9 cellular contexts compared by ENCODE assay signal in genomic region chr17:64385187-64386083, GRCh38. TPM values are rescaled to one million over a fixed set of nuclear protein-coding genes. Genes with fewer than 3 reads are reported as not detected.
DNase-seq lines count a peak whose midpoint lies in the region; ATAC-seq and TF ChIP-seq lines count a peak whose summit lies in the region.
"Had no signal": no experiment of that assay in that cellular context is flagged by ENCODE, and none has a peak within 500 bp of the region (broad histone marks: within the 10 kb centered on the region; RNA-seq: fewer than 3 reads in every experiment).

No MANE protein-coding gene starts in this region.

- H4K20me1 ChIP-seq in GM23338 (replicated peaks; ENCODE audit: insufficient read depth): no peaks in the 10 kb centered on the region

- peaks cover 0 to 2% (median 0%) of the 10 kb centered on the region in 4 donors for H3K9me3 ChIP-seq in sigmoid colon

- WGBS in sigmoid colon, 2 donors: 71 to 80% methylated on average over 13 of the region's 13 CpGs

- TF ChIP-seq EP300 in sigmoid colon (IDR thresholded peaks at IDR 0.05): peak in 1 of 4 donors; percentile 27

- no peak for TF ChIP-seq POLR2A in sigmoid colon (IDR thresholded peaks at IDR 0.05)

- intact Hi-C loops in sigmoid colon (cut with DNase I): no loop called here

- peaks cover 20% of the 10 kb centered on the region for H3K4me1 Mint-ChIP-seq in activated CD4-positive, alpha-beta memory T cell treated with anti-CD3 and anti-CD28 coated beads, Interleukin-2, amount 10 ng/mL, durations not matched to agents 7 days and 5 days
- peaks cover 9% of the 10 kb centered on the region; the same call in 1 of the 3 replicates for H3K4me1 Mint-ChIP-seq in GM23338

- H3K4me1 ChIP-seq in sigmoid colon (peaks cover 0 to 3% (median 0%) of the 10 kb centered on the region in 4 donors), GM23338 (ENCODE audit: insufficient read depth) (no peaks in the 10 kb centered on the region)

- ATAC-seq in activated CD4-positive, CD25-positive, alpha-beta regulatory T cell treated with anti-CD3 and anti-CD28 coated beads, Interleukin-2, amount 50 U/mL, for 24 hours: peak; percentile 58 to 64
- no peak for ATAC-seq in GM23338
- ATAC-seq in HG03097 (IDR thresholded peaks at IDR 0.05; ENCODE audit: low FRiP score, unreplicated experiment): no peak

- no peaks in the 10 kb centered on the region for H3F3A ChIP-seq in GM23338 (replicated peaks; ENCODE audit: low read depth)

- H2AFZ ChIP-seq in GM23338: no peak overlapping the region; the same call in 1 of the 2 replicates

- H3K9me3 Mint-ChIP-seq in activated CD4-positive, alpha-beta memory T cell treated with anti-CD3 and anti-CD28 coated beads, Interleukin-2, amount 10 ng/mL, durations not matched to agents 7 days and 5 days: no peaks in the 10 kb centered on the region
- no peaks in the 10 kb centered on the region; the same call in 2 of the 3 replicates for H3K9me3 Mint-ChIP-seq in GM23338

- peak overlapping the region; percentile 13 to 76 (median 26) for H3K27ac ChIP-seq in sigmoid colon
- H3K27ac ChIP-seq in GM23338 (ENCODE audit: low read depth): no peak overlapping the region
- H3K27ac ChIP-seq: VCaP had no signal

- TF ChIP-seq CTCF in sigmoid colon (IDR thresholded peaks at IDR 0.05): no peak
- no peak for TF ChIP-seq CTCF in GM23338 (conservative IDR thresholded peaks at IDR 0.05; ENCODE audit: low read depth in 2 of 2)

- no peaks in the 10 kb centered on the region for H3K79me2 ChIP-seq in GM23338 (replicated peaks; ENCODE audit: insufficient read depth)

- no peak overlapping the region for H3K27ac Mint-ChIP-seq in activated CD4-positive, alpha-beta memory T cell treated with anti-CD3 and anti-CD28 coated beads, Interleukin-2, amount 10 ng/mL, durations not matched to agents 7 days and 5 days
- no peak overlapping the region for H3K27ac Mint-ChIP-seq in GM23338

- no peaks in the 10 kb centered on the region for H3K27me3 ChIP-seq in sigmoid colon
- no peaks in the 10 kb centered on the region for H3K27me3 ChIP-seq in GM23338 (ENCODE audit: insufficient read depth)

- POLR2A ChIA-PET in activated CD4-positive, alpha-beta memory T cell treated with anti-CD3 and anti-CD28 coated beads, Interleukin-2, amount 10 ng/mL, durations not matched to agents 7 days and 5 days (lab: Charles Lee): no interaction called here

- no peaks in the 10 kb centered on the region for H3K36me3 Mint-ChIP-seq in activated CD4-positive, alpha-beta memory T cell treated with anti-CD3 and anti-CD28 coated beads, Interleukin-2, amount 10 ng/mL, durations not matched to agents 7 days and 5 days (ENCODE audit: low read depth)
- no peaks in the 10 kb centered on the region for H3K36me3 Mint-ChIP-seq in GM23338 (ENCODE audit: low read depth)

- no peak overlapping the region for H3K4me3 Mint-ChIP-seq in activated CD4-positive, alpha-beta memory T cell treated with anti-CD3 and anti-CD28 coated beads, Interleukin-2, amount 10 ng/mL, durations not matched to agents 7 days and 5 days
- no peak overlapping the region for H3K4me3 Mint-ChIP-seq in GM23338

- H3K27me3 Mint-ChIP-seq in activated CD4-positive, alpha-beta memory T cell treated with anti-CD3 and anti-CD28 coated beads, Interleukin-2, amount 10 ng/mL, durations not matched to agents 7 days and 5 days: peaks cover 19% of the 10 kb centered on the region
- peaks cover 14% of the 10 kb centered on the region for H3K27me3 Mint-ChIP-seq in GM23338 (ENCODE audit: insufficient read depth, low read depth, poor library complexity)

- no peak overlapping the region for H3K4me2 ChIP-seq in GM23338

- H3K4me3 ChIP-seq in sigmoid colon (no peak overlapping the region), GM23338 (no peak overlapping the region)

- H3K9me2 ChIP-seq in GM23338 (ENCODE audit: insufficient read depth): no peaks in the 10 kb centered on the region

- CTCF ChIA-PET in activated CD4-positive, alpha-beta memory T cell treated with anti-CD3 and anti-CD28 coated beads, Interleukin-2, amount 10 ng/mL, durations not matched to agents 7 days and 5 days (lab: Charles Lee): interaction anchor here (1.2 kb wide), 1 partner anchor 33 kb away, joined by 4 read pairs; no protein-coding TSS in a partner anchor

- H3K36me3 ChIP-seq in sigmoid colon (no peaks in the 10 kb centered on the region), GM23338 (ENCODE audit: insufficient read depth) (no peaks in the 10 kb centered on the region)

- DNase-seq in activated CD4-positive, CD25-positive, alpha-beta regulatory T cell (lab: John Stamatoyannopoulos, UW): no peak
- peak; percentile 61 for DNase-seq in activated CD4-positive, alpha-beta memory T cell treated with anti-CD3 and anti-CD28 coated beads, Interleukin-2, amount 10 ng/mL, durations not matched to agents 7 days and 5 days
- peak; percentile 81 for DNase-seq in fibroblast of peridontal ligament (ENCODE audit: extremely low read depth)
- DNase-seq in sigmoid colon: peak; percentile 77
- no peak for DNase-seq in NCI-H446 treated with DMSO at 0.1 percent for 48 hours (lab: John Stamatoyannopoulos, UW)
- DNase-seq in GM23338 (ENCODE audit: low spot score): no peak

TF ChIP-seq in GM23338, 12 proteins besides CTCF, POLR2A, EP300 and RAD21 (continues in another document):
- no peak for TF ChIP-seq ETS1 (IDR thresholded peaks at IDR 0.05)
- TF ChIP-seq ZNF114 (CRISPR knock-in tag; IDR thresholded peaks at IDR 0.05): no peak
- TF ChIP-seq ZNF331 (CRISPR knock-in tag; IDR thresholded peaks at IDR 0.05; ENCODE audit: low read depth): no peak
- TF ChIP-seq REST (IDR thresholded peaks at IDR 0.05; ENCODE audit: unreplicated experiment): no peak
- no peak for TF ChIP-seq POLR2AphosphoS5 (IDR thresholded peaks at IDR 0.05; ENCODE audit: low read depth)
- TF ChIP-seq EZH2 (IDR thresholded peaks at IDR 0.05; ENCODE audit: low read depth, unreplicated experiment): no peak
- TF ChIP-seq STAT1 (IDR thresholded peaks at IDR 0.05; ENCODE audit: unreplicated experiment): no peak
- no peak for TF ChIP-seq EZH2phosphoT487 (IDR thresholded peaks at IDR 0.05; ENCODE audit: unreplicated experiment)

RNA-seq across cellular contexts. Expression of gene PECAM1, which starts 5.2 kb away (rescaled TPM):
- total RNA-seq in activated CD4-positive, alpha-beta memory T cell treated with anti-CD3 and anti-CD28 coated beads, Interleukin-2, amount 10 ng/mL, durations not matched to agents 7 days and 5 days: 1 to 10 TPM; 1.1 to 1.7 TPM
- 10 to 100 TPM; 36.0 to 60.9 (median 44.3) TPM for total RNA-seq in sigmoid colon
- 10 to 100 TPM in 1 of 3 donors, 1 to 10 TPM in 2; 3.6 to 39.0 (median 4.9) TPM for polyA plus RNA-seq in sigmoid colon
- total RNA-seq in GM23338 (2014; rRNA removed; shearing (Covaris generic)): 0.04 TPM in 1 of 2 replicates, not detected in the other
- polyA plus RNA-seq in GM23338 (2016; fragmentation: Nextera tagmentation; extraction: Ambion mirVana): not detected in 2 replicates

Comparison
In these comparisons a context has a peak if more than half of its experiments do, and no peak if none do; other contexts are left out.
1. ATAC-seq: peak in activated CD4-positive, CD25-positive, alpha-beta regulatory T cell treated with anti-CD3 and anti-CD28 coated beads, Interleukin-2, amount 50 U/mL, for 24 hours (2 of 2); none in GM23338 (single experiment) and HG03097 (single experiment).
2. DNase-seq: peak in activated CD4-positive, alpha-beta memory T cell treated with anti-CD3 and anti-CD28 coated beads, Interleukin-2, amount 10 ng/mL, durations not matched to agents 7 days and 5 days (single experiment), fibroblast of peridontal ligament (single experiment) and sigmoid colon (single experiment); none in activated CD4-positive, CD25-positive, alpha-beta regulatory T cell (0 of 4), NCI-H446 treated with DMSO at 0.1 percent for 48 hours (single experiment) and GM23338 (single experiment).
3. RNA of gene PECAM1, which starts 5.2 kb away (total RNA-seq): 36.0 to 60.9 TPM in sigmoid colon; 1.1 to 1.7 TPM in activated CD4-positive, alpha-beta memory T cell treated with anti-CD3 and anti-CD28 coated beads, Interleukin-2, amount 10 ng/mL, durations not matched to agents 7 days and 5 days and 0.04 TPM in GM23338; every median in the first group is over 10 times any median in the second.